ENCODE assay signal across 19 cellular contexts in the genomic region with DNA sequence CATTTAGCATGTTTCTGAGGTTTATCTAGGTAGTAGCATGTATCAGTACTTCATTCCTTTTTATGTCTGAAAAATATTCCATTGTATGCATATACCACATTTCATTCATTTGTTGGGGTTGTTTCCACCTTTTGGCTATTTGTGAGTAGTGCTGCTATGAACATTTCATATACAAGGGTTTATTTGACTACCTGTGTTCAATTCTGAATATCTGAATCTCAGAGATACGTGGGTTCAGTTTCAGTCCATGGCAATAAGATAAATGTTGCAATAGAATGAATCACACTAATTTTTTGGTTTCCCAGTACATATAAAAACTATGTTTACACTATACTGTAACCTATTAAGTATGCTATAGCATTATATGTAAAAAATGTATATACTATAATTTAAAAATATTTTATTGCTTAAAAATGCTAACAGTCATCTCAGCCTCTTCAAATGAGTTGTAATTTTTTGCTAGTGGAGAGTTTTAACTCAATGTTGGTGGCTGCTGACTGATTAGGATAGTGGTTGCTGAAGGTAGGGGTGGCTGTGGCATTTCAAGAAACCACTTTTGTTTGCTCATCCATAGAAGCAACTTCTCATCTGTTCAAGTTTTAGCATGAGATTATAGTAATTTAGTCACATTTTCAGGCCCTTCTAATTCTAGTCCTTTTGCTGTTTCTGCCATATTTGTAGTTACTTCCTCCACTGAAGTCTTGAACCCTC. TPM values are rescaled to one million over a fixed set of nuclear protein-coding genes. Genes with fewer than 3 reads are reported as not detected.
A peak's percentile ranks its signal among the peaks of the same experiment; 100 is the strongest.
DNase-seq lines count a peak whose midpoint lies in the region; ATAC-seq lines count a peak whose summit lies in the region.
"Had no signal": no experiment of that assay in that cellular context is flagged by ENCODE, and none has a peak within 500 bp of the region (broad histone marks: within the 10 kb centered on the region; RNA-seq: fewer than 3 reads in every experiment).

No MANE protein-coding gene starts in this region.

- ATAC-seq in stimulated activated naive CD8-positive, alpha-beta T cell treated with anti-CD3 and anti-CD28 coated beads, Interleukin-15, Interleukin-2, amounts not matched to agents 100 U/mL and 50 U/mL, for 24 hours: peak; percentile 87
- ATAC-seq in GM18868 (IDR thresholded peaks at IDR 0.05; ENCODE audit: unreplicated experiment): no peak
- ATAC-seq: HCT116 had no signal

- DNase-seq in stimulated activated CD4-positive, alpha-beta T cell treated with anti-CD3 and anti-CD28 coated beads, Interleukin-15, amount 100 ng/mL, for 24 hours: peak; percentile 41
- DNase-seq in stimulated activated CD4-positive, alpha-beta T cell treated with anti-CD3 and anti-CD28 coated beads, Interleukin-4, amount 100 ng/mL, for 1 hour: no peak
- peak; percentile 14 for DNase-seq in activated naive CD4-positive, alpha-beta T cell treated with anti-CD3 and anti-CD28 coated beads, Interleukin-2, amount 50 U/mL, for 16 hours
- DNase-seq in iris pigment epithelial cell (ENCODE audit: low read depth) (peak; percentile 15), pons (ENCODE audit: low spot score) (no peak), cerebellum (ENCODE audit: low spot score) (no peak)
- DNase-seq in stimulated activated naive CD8-positive, alpha-beta T cell treated with anti-CD3 and anti-CD28 coated beads, Interleukin-15, Interleukin-2, amounts not matched to agents 100 U/mL and 50 U/mL, for 24 hours: no peak
- DNase-seq: activated CD4-positive, alpha-beta T cell treated with anti-CD3 and anti-CD28 coated beads, Interleukin-2, amount 50 U/mL, for 4 hours; caudate nucleus; CD4-positive, alpha-beta T cell; MG63; naive B cell; NCI-H1417 treated with DMSO at 0.1 percent for 48 hours; NCI-H524 treated with DMSO at 0.1 percent for 48 hours; Peyer's patch; stimulated activated naive CD4-positive, alpha-beta T cell treated with Interleukin-2 at 50 U/mL for 16 hours; transverse colon had no signal

RNA-seq across cellular contexts. Expression of gene PLEKHA1, which starts 13.9 kb away (rescaled TPM):
- total RNA-seq in cerebellum: 34.0 TPM

Comparison
In these comparisons a context has a peak if more than half of its experiments do, and no peak if none do; other contexts are left out.
1. DNase-seq: peak in stimulated activated CD4-positive, alpha-beta T cell treated with anti-CD3 and anti-CD28 coated beads, Interleukin-15, amount 100 ng/mL, for 24 hours (single experiment), activated naive CD4-positive, alpha-beta T cell treated with anti-CD3 and anti-CD28 coated beads, Interleukin-2, amount 50 U/mL, for 16 hours (single experiment) and iris pigment epithelial cell (single experiment); none in stimulated activated CD4-positive, alpha-beta T cell treated with anti-CD3 and anti-CD28 coated beads, Interleukin-4, amount 100 ng/mL, for 1 hour (single experiment), stimulated activated naive CD8-positive, alpha-beta T cell treated with anti-CD3 and anti-CD28 coated beads, Interleukin-15, Interleukin-2, amounts not matched to agents 100 U/mL and 50 U/mL, for 24 hours (single experiment), pons (single experiment) and cerebellum (single experiment).